Comparison of ENCODE assay signal across 1 cellular context in the genomic region with DNA sequence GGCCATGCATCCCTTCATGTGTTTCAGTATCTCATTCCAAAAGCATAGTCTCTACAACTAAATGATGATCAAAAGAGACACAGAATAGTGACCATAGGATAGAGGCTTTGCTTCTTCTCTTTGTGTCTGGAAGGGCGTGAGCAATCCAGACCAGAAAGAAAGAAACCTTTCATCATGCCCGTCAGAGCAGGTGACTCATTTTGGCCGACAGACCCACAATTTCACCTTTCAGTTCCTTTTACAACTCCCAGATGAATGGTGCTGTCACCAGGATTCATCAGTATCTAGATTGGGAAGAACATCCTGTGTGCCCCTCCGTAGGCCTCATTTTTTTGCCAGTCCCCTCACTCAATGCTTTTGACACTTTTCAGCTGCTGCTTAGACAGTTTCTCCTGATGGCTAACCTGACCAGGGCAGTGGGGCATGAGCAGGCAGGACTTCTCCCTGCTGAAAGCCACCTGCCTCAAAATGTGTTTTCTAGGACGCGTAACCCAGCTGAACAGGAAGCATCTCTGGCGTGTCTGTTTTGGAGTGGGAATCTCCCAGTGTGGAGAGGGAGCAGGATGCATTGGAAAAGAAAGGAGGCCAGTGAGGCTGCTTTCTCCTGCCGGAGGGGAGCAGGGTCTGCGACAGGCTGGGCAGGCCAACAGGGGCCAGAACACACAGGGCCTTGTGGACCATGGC.
TF ChIP-seq lines count a peak whose summit lies in the region.

No MANE protein-coding gene starts in this region.

TF ChIP-seq in GM12878, 131 proteins besides CTCF, POLR2A, EP300 and RAD21 (continued from another document):
- TF ChIP-seq, protein P1, sequence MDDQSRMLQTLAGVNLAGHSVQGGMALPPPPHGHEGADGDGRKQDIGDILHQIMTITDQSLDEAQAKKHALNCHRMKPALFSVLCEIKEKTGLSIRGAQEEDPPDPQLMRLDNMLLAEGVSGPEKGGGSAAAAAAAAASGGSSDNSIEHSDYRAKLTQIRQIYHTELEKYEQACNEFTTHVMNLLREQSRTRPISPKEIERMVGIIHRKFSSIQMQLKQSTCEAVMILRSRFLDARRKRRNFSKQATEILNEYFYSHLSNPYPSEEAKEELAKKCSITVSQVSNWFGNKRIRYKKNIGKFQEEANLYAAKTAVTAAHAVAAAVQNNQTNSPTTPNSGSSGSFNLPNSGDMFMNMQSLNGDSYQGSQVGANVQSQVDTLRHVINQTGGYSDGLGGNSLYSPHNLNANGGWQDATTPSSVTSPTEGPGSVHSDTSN (IDR thresholded peaks at IDR 0.05; ENCODE audit: insufficient replicate concordance, low read depth, low read length), result peak; percentile 25
- TF ChIP-seq EED (IDR thresholded peaks at IDR 0.05; ENCODE audit: low read depth), result peak; percentile 62
- TF ChIP-seq, protein P2, sequence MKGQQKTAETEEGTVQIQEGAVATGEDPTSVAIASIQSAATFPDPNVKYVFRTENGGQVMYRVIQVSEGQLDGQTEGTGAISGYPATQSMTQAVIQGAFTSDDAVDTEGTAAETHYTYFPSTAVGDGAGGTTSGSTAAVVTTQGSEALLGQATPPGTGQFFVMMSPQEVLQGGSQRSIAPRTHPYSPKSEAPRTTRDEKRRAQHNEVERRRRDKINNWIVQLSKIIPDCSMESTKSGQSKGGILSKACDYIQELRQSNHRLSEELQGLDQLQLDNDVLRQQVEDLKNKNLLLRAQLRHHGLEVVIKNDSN (IDR thresholded peaks at IDR 0.05; ENCODE audit: borderline replicate concordance, extremely low read length, insufficient read depth, low read depth, low read length), result no peak
- TF ChIP-seq ZNF384 (IDR thresholded peaks at IDR 0.05; ENCODE audit: borderline replicate concordance, low read depth, low read length), result no peak
- TF ChIP-seq BCL11A (IDR thresholded peaks at IDR 0.05; ENCODE audit: low read depth, low read length), result peak; percentile 22; the same call in 1 of the 2 replicates
- peak; percentile 43; the same call in 1 of the 2 replicates for TF ChIP-seq IKZF1 (conservative IDR thresholded peaks at IDR 0.05)
- TF ChIP-seq MEF2B (IDR thresholded peaks at IDR 0.05; ENCODE audit: partially characterized antibody, poor library complexity, severe bottlenecking), result no peak
- peak; percentile 68; the same call in 1 of the 2 replicates for TF ChIP-seq SPI1 (IDR thresholded peaks at IDR 0.05; ENCODE audit: borderline replicate concordance, insufficient read depth, low read depth, low read length)
- TF ChIP-seq, protein P3, sequence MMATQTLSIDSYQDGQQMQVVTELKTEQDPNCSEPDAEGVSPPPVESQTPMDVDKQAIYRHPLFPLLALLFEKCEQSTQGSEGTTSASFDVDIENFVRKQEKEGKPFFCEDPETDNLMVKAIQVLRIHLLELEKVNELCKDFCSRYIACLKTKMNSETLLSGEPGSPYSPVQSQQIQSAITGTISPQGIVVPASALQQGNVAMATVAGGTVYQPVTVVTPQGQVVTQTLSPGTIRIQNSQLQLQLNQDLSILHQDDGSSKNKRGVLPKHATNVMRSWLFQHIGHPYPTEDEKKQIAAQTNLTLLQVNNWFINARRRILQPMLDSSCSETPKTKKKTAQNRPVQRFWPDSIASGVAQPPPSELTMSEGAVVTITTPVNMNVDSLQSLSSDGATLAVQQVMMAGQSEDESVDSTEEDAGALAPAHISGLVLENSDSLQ (IDR thresholded peaks at IDR 0.05), result 0 out of 2 replicates have a peak, but pooled peaks have one; percentile 15
- no peak for TF ChIP-seq HCFC1 (IDR thresholded peaks at IDR 0.05; ENCODE audit: low read length)
- peak; percentile 24; the same call in 1 of the 2 replicates for TF ChIP-seq JUNB (IDR thresholded peaks at IDR 0.05)
- TF ChIP-seq SMARCA5 (IDR thresholded peaks at IDR 0.05), result no peak
- TF ChIP-seq RUNX3 (IDR thresholded peaks at IDR 0.05; ENCODE audit: low read length), result peak; percentile 50
- peak; percentile 35 to 54; a peak in 2 of 4 replicates for TF ChIP-seq IKZF2 (IDR thresholded peaks at IDR 0.05)
- 0 out of 2 replicates have a peak, but pooled peaks have one; percentile 28 for TF ChIP-seq DPF2 (IDR thresholded peaks at IDR 0.05)
- TF ChIP-seq NFIC (IDR thresholded peaks at IDR 0.05; ENCODE audit: low read depth, low read length), result no peak
- TF ChIP-seq ATF7 (IDR thresholded peaks at IDR 0.05; ENCODE audit: low read depth), result no peak
- TF ChIP-seq, protein P4, sequence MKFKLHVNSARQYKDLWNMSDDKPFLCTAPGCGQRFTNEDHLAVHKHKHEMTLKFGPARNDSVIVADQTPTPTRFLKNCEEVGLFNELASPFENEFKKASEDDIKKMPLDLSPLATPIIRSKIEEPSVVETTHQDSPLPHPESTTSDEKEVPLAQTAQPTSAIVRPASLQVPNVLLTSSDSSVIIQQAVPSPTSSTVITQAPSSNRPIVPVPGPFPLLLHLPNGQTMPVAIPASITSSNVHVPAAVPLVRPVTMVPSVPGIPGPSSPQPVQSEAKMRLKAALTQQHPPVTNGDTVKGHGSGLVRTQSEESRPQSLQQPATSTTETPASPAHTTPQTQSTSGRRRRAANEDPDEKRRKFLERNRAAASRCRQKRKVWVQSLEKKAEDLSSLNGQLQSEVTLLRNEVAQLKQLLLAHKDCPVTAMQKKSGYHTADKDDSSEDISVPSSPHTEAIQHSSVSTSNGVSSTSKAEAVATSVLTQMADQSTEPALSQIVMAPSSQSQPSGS (IDR thresholded peaks at IDR 0.05; ENCODE audit: low read length), result no peak
